Comparison of ENCODE assay signal across 8 cellular contexts in the genomic region with DNA sequence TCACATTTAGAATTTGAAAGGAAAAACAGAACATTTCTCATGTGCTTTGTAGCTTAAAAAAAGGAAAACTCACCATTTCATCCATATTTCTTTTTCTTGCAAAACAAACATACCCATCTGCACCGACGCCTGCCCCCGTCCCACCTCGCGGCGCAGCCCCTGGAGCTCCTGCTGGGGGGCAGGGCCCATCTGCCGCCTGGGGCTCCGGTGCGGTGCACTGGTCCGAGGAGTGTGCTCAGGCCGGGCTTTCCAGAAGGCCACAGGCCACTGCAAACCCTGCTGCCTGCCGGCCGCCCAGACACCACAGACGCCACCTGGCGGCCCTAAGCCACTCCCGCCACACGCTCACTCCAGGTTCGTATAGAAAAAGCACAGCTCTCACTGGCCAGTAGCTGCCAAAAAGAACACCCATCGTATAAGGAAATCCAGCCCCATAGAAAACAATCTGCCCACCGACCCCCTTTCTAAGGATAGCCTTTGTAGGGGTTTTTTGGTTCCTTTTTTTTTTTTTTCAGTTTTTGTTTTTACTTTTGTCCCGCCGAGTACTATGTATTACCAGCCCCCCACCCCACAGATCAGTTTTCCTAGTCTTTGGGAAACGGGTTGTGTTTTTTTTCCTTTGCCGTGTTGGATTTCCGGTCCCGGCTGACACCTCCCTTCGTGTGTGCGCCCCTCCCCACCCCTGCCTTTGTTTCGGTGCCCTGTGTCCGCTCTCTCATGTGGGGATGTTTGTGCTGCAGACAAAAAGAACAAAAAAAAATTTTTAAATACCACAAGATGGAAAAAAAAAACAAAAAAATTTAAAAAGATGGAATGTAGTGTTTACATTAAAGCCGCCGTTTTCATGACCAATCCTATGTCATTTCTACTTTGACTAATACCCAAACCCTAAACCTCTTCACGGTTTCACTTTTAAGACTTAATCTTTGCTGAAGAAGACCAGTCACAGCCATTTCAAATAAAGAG.
DNase-seq lines count a peak whose midpoint lies in the region; ATAC-seq, FAIRE-seq and TF ChIP-seq lines count a peak whose summit lies in the region.

No MANE protein-coding gene starts in this region.

- TF ChIP-seq CTCF in GM12878 (IDR thresholded peaks at IDR 0.05 in 2 of 3, conservative IDR thresholded peaks at IDR 0.05 in 1 of 3; ENCODE audit: control insufficient read depth in 2 of 3, extremely low read depth in 1 of 3, insufficient read depth in 1 of 3, low read depth in 3 of 3, low read length in 3 of 3): peak; percentile 81 to 96 (median 87)

- peak overlapping the region; percentile 90 for H3K4me2 ChIP-seq in GM12878 (ENCODE audit: control insufficient read depth, insufficient read depth)

- H3K4me3 ChIP-seq in Jurkat, Clone E6-1 (ENCODE audit: low read length): peak overlapping the region; percentile 27
- peak overlapping the region; percentile 61 for H3K4me3 ChIP-seq in GM12878

- RAD21 ChIA-PET in GM12878 (lab: Charles Lee; ENCODE audit: unreplicated experiment): interaction anchor here (1.0 to 1.3 kb wide), 4 partner anchors 24 to 413 kb away, joined by 3 to 4 read pairs (median 4); no protein-coding TSS in a partner anchor

- no peaks in the 10 kb centered on the region; a peak in 1 of 4 replicates for H3K36me3 ChIP-seq in GM12878 (ENCODE audit: control insufficient read depth in 2 of 2, insufficient read depth in 2 of 2, low read length in 1 of 2)

- peak overlapping the region; percentile 35 for H3K27ac ChIP-seq in GM12878 (ENCODE audit: control insufficient read depth, insufficient read depth)

- intact Hi-C loops in GM12878 (cut with micrococcal nuclease; ENCODE audit: unreplicated experiment): no loop called here

- peak; percentile 86 for FAIRE-seq in GM12878 (lab: Jason Lieb, UNC)

- in situ Hi-C loops in GM12878 (cut with MboI): no loop called here

- no peak for TF ChIP-seq POLR2A in GM12878 (IDR thresholded peaks at IDR 0.05; ENCODE audit: low read depth, low read length)

- H3K4me1 ChIP-seq in GM12878 (ENCODE audit: control insufficient read depth, insufficient read depth, low read length): peaks cover 12% of the 10 kb centered on the region

- peak overlapping the region; percentile 74 for H3K9ac ChIP-seq in GM12878 (ENCODE audit: control insufficient read depth, insufficient read depth, low read length)

- no peaks in the 10 kb centered on the region for H4K20me1 ChIP-seq in GM12878 (ENCODE audit: control insufficient read depth, insufficient read depth)

- CTCF ChIA-PET in GM12878 (lab: Yijun Ruan, JAX): interaction anchor here (0.6 to 3.5 kb wide), 20 partner anchors 11 to 892 kb away, joined by 3 to 32 read pairs (median 4); partner anchors contain the start of gene MT1X

- SMC1A ChIA-PET in GM12878 (lab: Charles Lee; ENCODE audit: uncharacterized antibody, unreplicated experiment): interaction anchor here (0.6 to 2.3 kb wide), 8 partner anchors 24 to 892 kb away, joined by 3 to 7 read pairs (median 4); no protein-coding TSS in a partner anchor

- POLR2A ChIA-PET in GM12878 (lab: Charles Lee): interaction anchor here (0.6 to 1.4 kb wide), 3 partner anchors 67 to 1144 kb away, joined by 3 to 4 read pairs (median 3); partner anchors contain the start of genes NUDT21 and OGFOD1

- 5% methylated on average over 33 of the region's 33 CpGs for WGBS in GM12878 (ENCODE audit: insufficient coverage, insufficient replicate concordance, low lambda C conversion rate, missing lambda C conversion rate)

- H2AFZ ChIP-seq in GM12878 (ENCODE audit: control insufficient read depth, low read depth, low read length): peak overlapping the region; percentile 48

- TF ChIP-seq RAD21 in GM12878 (IDR thresholded peaks at IDR 0.05; ENCODE audit: insufficient read depth, low read depth, low read length): peak; percentile 52

- H3K9me3 ChIP-seq in GM12878 (replicated peaks; ENCODE audit: control insufficient read depth, insufficient read depth, low read length): no peaks in the 10 kb centered on the region

- DNase-seq in Daoy (ENCODE audit: low read depth) (peak; percentile 84), T-helper 2 cell (peak in 4 of 5 experiments; percentile 15 to 85 (median 36)), GM12878 (ENCODE audit: low read depth, low spot score) (peak; percentile 46), hippocampal formation (lab: John Stamatoyannopoulos, UW) (peak; percentile 62 to 64), renal cortical epithelial cell (ENCODE audit: low read depth) (peak; percentile 70), GDM1 (lab: John Stamatoyannopoulos, UW) (no peak)
- DNase-seq in Jurkat, Clone E6-1 (ENCODE audit: low read depth, low spot score): peak; percentile 27

- H3K27me3 ChIP-seq in GM12878 (replicated peaks in 1 of 2; ENCODE audit: control insufficient read depth in 2 of 2, insufficient read depth in 2 of 2, low read length in 1 of 2): no peaks in the 10 kb centered on the region

- no TSS peak for BruUV-seq in GM12878 (replicated peaks; lab: Mats Ljungman, UMichigan)

- H3K79me2 ChIP-seq in GM12878 (ENCODE audit: control insufficient read depth, insufficient read depth, low read length): no peaks in the 10 kb centered on the region

- 0 out of 4 replicates have a peak, but pooled peaks of 1 of the 2 experiments have one; percentile 1 for TF ChIP-seq EP300 in GM12878 (IDR thresholded peaks at IDR 0.05; ENCODE audit: borderline replicate concordance in 1 of 2, control insufficient read depth in 1 of 2, low read depth in 2 of 2, low read length in 2 of 2)

- peak; percentile 87 for ATAC-seq in GM21737 (IDR thresholded peaks at IDR 0.05; ENCODE audit: unreplicated experiment)
- ATAC-seq in GM12878: peak; percentile 98

TF ChIP-seq in GM12878, 131 proteins besides CTCF, POLR2A, EP300 and RAD21 (continues in another document):
- TF ChIP-seq MTA3 (IDR thresholded peaks at IDR 0.05; ENCODE audit: borderline replicate concordance, low read length): no peak
- no peak for TF ChIP-seq SREBF2 (IDR thresholded peaks at IDR 0.05; ENCODE audit: low read length)
- no peak for TF ChIP-seq ZNF274 (IDR thresholded peaks at IDR 0.05; ENCODE audit: insufficient read depth, insufficient read length)
- TF ChIP-seq EGR1 (IDR thresholded peaks at IDR 0.05; ENCODE audit: borderline replicate concordance in 1 of 2, low read depth in 2 of 2, low read length in 2 of 2): no peak; a peak in 1 of 3 replicates
- TF ChIP-seq ZSCAN29 (IDR thresholded peaks at IDR 0.05): no peak
- no peak for TF ChIP-seq MXI1 (IDR thresholded peaks at IDR 0.05; ENCODE audit: low read depth, low read length)
- no peak for TF ChIP-seq BMI1 (IDR thresholded peaks at IDR 0.05; ENCODE audit: borderline replicate concordance)
- no peak for TF ChIP-seq IRF5 (IDR thresholded peaks at IDR 0.05; ENCODE audit: borderline replicate concordance)
- TF ChIP-seq RUNX3 (IDR thresholded peaks at IDR 0.05; ENCODE audit: low read length): peak; percentile 63
- peak; percentile 73 for TF ChIP-seq JUNB (IDR thresholded peaks at IDR 0.05)
- TF ChIP-seq SP1 (IDR thresholded peaks at IDR 0.05; ENCODE audit: low read depth, low read length): peak; percentile 77
- TF ChIP-seq HDAC6 (IDR thresholded peaks at IDR 0.05; ENCODE audit: unreplicated experiment): no peak
- 0 out of 2 replicates have a peak, but pooled peaks have one; percentile 48 for TF ChIP-seq MYB (IDR thresholded peaks at IDR 0.05; ENCODE audit: borderline replicate concordance, low read depth, low read length)
- TF ChIP-seq KAT2A (conservative IDR thresholded peaks at IDR 0.05; ENCODE audit: control insufficient read depth, low read depth, low read length): no peak
- TF ChIP-seq JUND (IDR thresholded peaks at IDR 0.05; ENCODE audit: low read depth, low read length): no peak
- TF ChIP-seq YBX1 (IDR thresholded peaks at IDR 0.05): no peak
- TF ChIP-seq HDAC2 (IDR thresholded peaks at IDR 0.05): no peak
- TF ChIP-seq, protein P1, sequence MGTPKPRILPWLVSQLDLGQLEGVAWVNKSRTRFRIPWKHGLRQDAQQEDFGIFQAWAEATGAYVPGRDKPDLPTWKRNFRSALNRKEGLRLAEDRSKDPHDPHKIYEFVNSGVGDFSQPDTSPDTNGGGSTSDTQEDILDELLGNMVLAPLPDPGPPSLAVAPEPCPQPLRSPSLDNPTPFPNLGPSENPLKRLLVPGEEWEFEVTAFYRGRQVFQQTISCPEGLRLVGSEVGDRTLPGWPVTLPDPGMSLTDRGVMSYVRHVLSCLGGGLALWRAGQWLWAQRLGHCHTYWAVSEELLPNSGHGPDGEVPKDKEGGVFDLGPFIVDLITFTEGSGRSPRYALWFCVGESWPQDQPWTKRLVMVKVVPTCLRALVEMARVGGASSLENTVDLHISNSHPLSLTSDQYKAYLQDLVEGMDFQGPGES (IDR thresholded peaks at IDR 0.05): no peak
- peak; percentile 59; the same call in 1 of the 2 replicates for TF ChIP-seq DPF2 (IDR thresholded peaks at IDR 0.05)
- TF ChIP-seq TCF7 (IDR thresholded peaks at IDR 0.05; ENCODE audit: borderline replicate concordance): no peak; the same call in 1 of the 2 replicates
- TF ChIP-seq MEF2A (IDR thresholded peaks at IDR 0.05; ENCODE audit: insufficient read depth, low read depth, low read length): no peak
- 0 out of 2 replicates have a peak, but pooled peaks have one; percentile 72 for TF ChIP-seq NBN (IDR thresholded peaks at IDR 0.05)
- TF ChIP-seq MTA2 (IDR thresholded peaks at IDR 0.05; ENCODE audit: low read depth): no peak
